30 cellular contexts compared by ENCODE assay signal in the genomic region with DNA sequence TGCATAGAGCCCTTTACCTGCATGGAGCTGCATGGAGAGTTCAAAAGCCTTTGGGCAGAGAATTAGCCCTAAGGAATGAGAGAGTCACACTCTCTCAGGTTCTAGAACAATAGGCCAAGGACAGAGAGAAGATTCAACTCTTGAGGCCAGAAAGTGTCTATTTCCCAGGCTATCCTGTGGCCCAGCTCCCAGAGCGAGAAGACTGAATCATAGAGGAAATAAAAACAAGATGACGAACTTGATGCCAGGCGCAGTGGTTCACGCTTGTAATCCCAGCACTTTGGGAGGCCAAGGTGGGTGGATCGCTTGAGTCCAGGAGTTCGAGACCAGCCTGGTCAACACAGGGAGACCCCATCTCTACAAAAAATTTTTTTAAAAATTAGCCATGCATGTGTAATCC. TPM values are rescaled to one million over a fixed set of nuclear protein-coding genes. Genes with fewer than 3 reads are reported as not detected.
A peak's percentile ranks its signal among the peaks of the same experiment; 100 is the strongest.
DNase-seq lines count a peak whose midpoint lies in the region; ATAC-seq and TF ChIP-seq lines count a peak whose summit lies in the region.
"Had no signal": no experiment of that assay in that cellular context is flagged by ENCODE, and none has a peak within 500 bp of the region (broad histone marks: within the 10 kb centered on the region; RNA-seq: fewer than 3 reads in every experiment).

No MANE protein-coding gene starts in this region.

- ATAC-seq in HG03354 (IDR thresholded peaks at IDR 0.05; ENCODE audit: poor library complexity, severe bottlenecking, unreplicated experiment) = no peak
- ATAC-seq: GM12878, left colon had no signal

- no peaks in the 10 kb centered on the region for H3K36me3 ChIP-seq in endodermal cell (ENCODE audit: control insufficient read depth, insufficient read depth, low read length)
- H3K36me3 ChIP-seq: HAP-1, neural progenitor cell had no signal

- no peak for TF ChIP-seq CTCF in endodermal cell (conservative IDR thresholded peaks at IDR 0.05)

- peak; percentile 37 for DNase-seq in EL
- peak; percentile 55 for DNase-seq in LHCN-M2 (ENCODE audit: low read depth)
- DNase-seq in endodermal cell = peak; percentile 29
- DNase-seq in skeletal muscle cell (ENCODE audit: low read depth) = peak; percentile 9
- DNase-seq in NCI-H526 treated with DMSO at 0.1 percent for 48 hours (lab: John Stamatoyannopoulos, UW) = no peak
- no peak for DNase-seq in Ammon's horn (ENCODE audit: low spot score)
- no peak for DNase-seq in glomerular visceral epithelial cell (ENCODE audit: extremely low spot score)
- DNase-seq: activated CD4-positive, alpha-beta T cell treated with anti-CD3 and anti-CD28 coated beads for 48 hours; activated CD8-positive, alpha-beta memory T cell treated with anti-CD3 and anti-CD28 coated beads for 24 hours; activated effector memory CD4-positive, alpha-beta T cell treated with Interleukin-2 at 50 U/mL for 16 hours; activated naive CD8-positive, alpha-beta T cell treated with anti-CD3 and anti-CD28 coated beads for 36 hours; AML-193; anterior cingulate cortex; CD4-positive, alpha-beta T cell; central memory CD4-positive, alpha-beta T cell; DND-41; immature natural killer cell; Kasumi-1; left colon; NCI-H1048; retina; small intestine; stimulated activated naive CD4-positive, alpha-beta T cell treated with Interleukin-2 at 50 U/mL for 16 hours; T1000; testis had no signal

- no peaks in the 10 kb centered on the region for H3K27me3 Mint-ChIP-seq in endodermal cell (ENCODE audit: insufficient read depth)
- H3K27me3 Mint-ChIP-seq: activated naive CD8-positive, alpha-beta T cell treated with anti-CD3 and anti-CD28 coated beads for 36 hours; CD4-positive, alpha-beta T cell had no signal

- H3K9me3 Mint-ChIP-seq in endodermal cell = no peaks in the 10 kb centered on the region
- H3K9me3 Mint-ChIP-seq: activated naive CD8-positive, alpha-beta T cell treated with anti-CD3 and anti-CD28 coated beads for 36 hours; CD4-positive, alpha-beta T cell; immature natural killer cell had no signal

- H3K4me1 ChIP-seq in endodermal cell (ENCODE audit: control insufficient read depth, insufficient read depth, low read length) = no peaks in the 10 kb centered on the region
- H3K4me1 ChIP-seq: HAP-1, parathyroid adenoma, testis had no signal

- no peak overlapping the region for H3K4me3 Mint-ChIP-seq in endodermal cell
- H3K4me3 Mint-ChIP-seq: activated naive CD8-positive, alpha-beta T cell treated with anti-CD3 and anti-CD28 coated beads for 36 hours; CD4-positive, alpha-beta T cell; immature natural killer cell; neural progenitor cell had no signal

- H3K27ac Mint-ChIP-seq in endodermal cell = no peak overlapping the region
- H3K27ac Mint-ChIP-seq: activated naive CD8-positive, alpha-beta T cell treated with anti-CD3 and anti-CD28 coated beads for 36 hours; CD4-positive, alpha-beta T cell; immature natural killer cell; neural progenitor cell had no signal

- 93 to 94% methylated on average over 6 of the region's 6 CpGs for WGBS in endodermal cell (ENCODE audit: insufficient coverage in 1 of 2, insufficient read length in 1 of 2), 2 experiments

- no peak overlapping the region for H3K4me3 ChIP-seq in endodermal cell (ENCODE audit: low read length)
- H3K4me3 ChIP-seq in skeletal muscle cell (ENCODE audit: low read depth, low read length) = no peak overlapping the region
- H3K4me3 ChIP-seq: GM12878, HAP-1, neural progenitor cell, testis had no signal

- no peak overlapping the region for H3K27ac ChIP-seq in endodermal cell (ENCODE audit: low read depth, low read length)
- H3K27ac ChIP-seq: neural progenitor cell, parathyroid adenoma, testis had no signal

- H3K27me3 ChIP-seq in endodermal cell (ENCODE audit: control insufficient read depth, insufficient read depth, low read length, poor library complexity, severe bottlenecking) = no peaks in the 10 kb centered on the region
- H3K27me3 ChIP-seq: neural progenitor cell, testis had no signal

- no peaks in the 10 kb centered on the region for H3K9me3 ChIP-seq in endodermal cell (ENCODE audit: control insufficient read depth, low read length)
- H3K9me3 ChIP-seq: HAP-1, testis had no signal

- H3K4me1 Mint-ChIP-seq in endodermal cell = peaks cover 18% of the 10 kb centered on the region
- H3K4me1 Mint-ChIP-seq: activated naive CD8-positive, alpha-beta T cell treated with anti-CD3 and anti-CD28 coated beads for 36 hours; immature natural killer cell had no signal

- H3K36me3 Mint-ChIP-seq in endodermal cell (ENCODE audit: low read depth) = no peaks in the 10 kb centered on the region
- H3K36me3 Mint-ChIP-seq: activated naive CD8-positive, alpha-beta T cell treated with anti-CD3 and anti-CD28 coated beads for 36 hours; immature natural killer cell; neural progenitor cell had no signal

- H3K9ac ChIP-seq in endodermal cell (ENCODE audit: extremely low read depth, low read length, poor library complexity, severe bottlenecking) = no peak overlapping the region
- H3K9ac ChIP-seq: neural progenitor cell, parathyroid adenoma had no signal

RNA-seq across cellular contexts. Expression of a gene that starts 18.3 kb away (rescaled TPM):
- total RNA-seq in LHCN-M2 (2014; rRNA removed) = 2.2 and 3.1 TPM in 2 replicates
- polyA plus RNA-seq in LHCN-M2 (2012) = 21.8 TPM
- total RNA-seq in endodermal cell = 100 to 1,000 TPM; 523 to 701 TPM
- polyA plus RNA-seq in endodermal cell (2013, experiment 1 of 2) = 279 TPM
- 257 TPM for polyA plus RNA-seq in endodermal cell (2013, experiment 2 of 2)

Comparison
In these comparisons a context has a peak if more than half of its experiments do, and no peak if none do; other contexts are left out.
1. DNase-seq: peak in EL (single experiment), LHCN-M2 (single experiment), endodermal cell (single experiment) and skeletal muscle cell (single experiment); none in NCI-H526 treated with DMSO at 0.1 percent for 48 hours (single experiment), Ammon's horn (single experiment) and glomerular visceral epithelial cell (single experiment).
2. RNA of a gene that starts 18.3 kb away (total RNA-seq): 523 to 701 TPM in endodermal cell; 2.2 to 3.1 TPM in LHCN-M2; every median in the first group is over 100 times any median in the second.